Comparison of ENCODE assay signal across 16 cellular contexts in genomic region chr9:119763260-119763659, GRCh38.
DNase-seq lines count a peak whose midpoint lies in the region; ATAC-seq and TF ChIP-seq lines count a peak whose summit lies in the region.
"Had no signal": no experiment of that assay in that cellular context is flagged by ENCODE, and none has a peak within 500 bp of the region (broad histone marks: within the 10 kb centered on the region; RNA-seq: fewer than 3 reads in every experiment).

No MANE protein-coding gene starts in this region.

- peak overlapping the region; percentile 57 for H3K4me2 ChIP-seq in BLaER1
- H3K4me2 ChIP-seq in BLaER1 treated with 17β-estradiol and CSF1 and Interleukin-3, amounts not matched to agents 10 nM and 100 nM, result peak overlapping the region in 6 of 11 experiments; percentile 32 to 74 (median 68); a peak in 8 of 22 replicates
- H3K4me2 ChIP-seq: GM23338 had no signal

- intact Hi-C loops in thyroid gland (cut with DNase I) (no loop called here), natural killer cell (cut with micrococcal nuclease) (no loop called here)

- no peaks in the 10 kb centered on the region for H3K9me3 ChIP-seq in BLaER1
- H3K9me3 ChIP-seq in BLaER1 treated with 17β-estradiol and CSF1 and Interleukin-3, amounts not matched to agents 10 nM and 100 nM (replicated peaks in 1 of 11), result no peaks in the 10 kb centered on the region; a peak in 1 of 22 replicates
- no peaks in the 10 kb centered on the region for H3K9me3 ChIP-seq in thyroid gland

- H3K4me1 ChIP-seq in BLaER1, result peaks cover 55% of the 10 kb centered on the region
- H3K4me1 ChIP-seq in BLaER1 treated with 17β-estradiol and CSF1 and Interleukin-3, amounts not matched to agents 10 nM and 100 nM, result peaks cover 12 to 55% (median 29%) of the 10 kb centered on the region in 10 experiments; a peak in 19 of 20 replicates
- H3K4me1 ChIP-seq in thyroid gland, result peaks cover 21 to 44% of the 10 kb centered on the region in 2 donors

- no peaks in the 10 kb centered on the region for H3K36me3 Mint-ChIP-seq in natural killer cell
- H3K36me3 Mint-ChIP-seq: CD4-positive, alpha-beta memory T cell had no signal

- WGBS in thyroid gland, 2 donors, result 70 to 77% methylated on average over 3 of the region's 3 CpGs

- TF ChIP-seq POLR2A in thyroid gland (IDR thresholded peaks at IDR 0.05), result no peak

- no peaks in the 10 kb centered on the region for H3K4me1 Mint-ChIP-seq in natural killer cell
- H3K4me1 Mint-ChIP-seq: CD4-positive, alpha-beta memory T cell had no signal

- no peak overlapping the region for H3K4me3 Mint-ChIP-seq in natural killer cell
- H3K4me3 Mint-ChIP-seq: B cell; CD4-positive, alpha-beta memory T cell; GM23338; H9 had no signal

- no peak for ATAC-seq in SK-N-SH treated with all-trans-retinoic acid at 6 μM for 48 hours
- ATAC-seq in natural killer cell, result no peak
- ATAC-seq: GM23338, HCT116 had no signal

- H3K27ac Mint-ChIP-seq in natural killer cell, result no peak overlapping the region
- H3K27ac Mint-ChIP-seq: B cell; CD4-positive, alpha-beta memory T cell; GM23338; H9 had no signal

- H3K27me3 ChIP-seq in BLaER1 (no peaks in the 10 kb centered on the region), thyroid gland (no peaks in the 10 kb centered on the region)
- H3K27me3 ChIP-seq in BLaER1 treated with 17β-estradiol and CSF1 and Interleukin-3, amounts not matched to agents 10 nM and 100 nM, result no peaks in the 10 kb centered on the region

- H3K27ac ChIP-seq in BLaER1 (no peak overlapping the region), thyroid gland (peak overlapping the region in 2 of 3 donors; percentile 74 to 80)
- H3K27ac ChIP-seq in BLaER1 treated with 17β-estradiol and CSF1 and Interleukin-3, amounts not matched to agents 10 nM and 100 nM, result no peak overlapping the region

- H3K27me3 Mint-ChIP-seq in natural killer cell (ENCODE audit: low read depth in 2 of 2), result peaks cover 0 to 6% of the 10 kb centered on the region in 2 donors
- H3K27me3 Mint-ChIP-seq: CD4-positive, alpha-beta memory T cell had no signal

- H3K4me3 ChIP-seq in BLaER1, result no peak overlapping the region
- H3K4me3 ChIP-seq in BLaER1 treated with 17β-estradiol and CSF1 and Interleukin-3, amounts not matched to agents 10 nM and 100 nM, result no peak overlapping the region
- no peak overlapping the region for H3K4me3 ChIP-seq in thyroid gland (replicated peaks in 1 of 3)
- H3K4me3 ChIP-seq: GM23338 had no signal

- no peaks in the 10 kb centered on the region for H3K36me3 ChIP-seq in BLaER1
- no peaks in the 10 kb centered on the region for H3K36me3 ChIP-seq in BLaER1 treated with 17β-estradiol and CSF1 and Interleukin-3, amounts not matched to agents 10 nM and 100 nM
- H3K36me3 ChIP-seq in thyroid gland, result no peaks in the 10 kb centered on the region

- H4K20me1 ChIP-seq in BLaER1, result no peaks in the 10 kb centered on the region
- H4K20me1 ChIP-seq in BLaER1 treated with 17β-estradiol and CSF1 and Interleukin-3, amounts not matched to agents 10 nM and 100 nM, result no peaks in the 10 kb centered on the region

- no peak for DNase-seq in thyroid gland
- DNase-seq in natural killer cell, result no peak
- no peak for DNase-seq in NCI-H2196 (lab: John Stamatoyannopoulos, UW; ENCODE audit: unreplicated experiment)
- DNase-seq: C1 segment of cervical spinal cord; Calu3; CD4-positive, alpha-beta memory T cell; COR-L47; DMS53; DMS79 treated with DMSO at 0.1 percent for 48 hours; H9 had no signal

- peaks cover 0 to 4% of the 10 kb centered on the region in 2 donors for H3K9me3 Mint-ChIP-seq in natural killer cell
- H3K9me3 Mint-ChIP-seq: GM23338, H9 had no signal

- no peak for TF ChIP-seq CTCF in thyroid gland (IDR thresholded peaks at IDR 0.05)
- no peak for TF ChIP-seq CTCF in natural killer cell (IDR thresholded peaks at IDR 0.05)

- no peak overlapping the region for H3K9ac ChIP-seq in BLaER1
- H3K9ac ChIP-seq in BLaER1 treated with 17β-estradiol and CSF1 and Interleukin-3, amounts not matched to agents 10 nM and 100 nM, result no peak overlapping the region

TF ChIP-seq in SK-N-SH treated with all-trans-retinoic acid at 6 μM for 48 hours, 23 proteins besides CTCF, POLR2A, EP300 and RAD21:
- TF ChIP-seq, protein P1, sequence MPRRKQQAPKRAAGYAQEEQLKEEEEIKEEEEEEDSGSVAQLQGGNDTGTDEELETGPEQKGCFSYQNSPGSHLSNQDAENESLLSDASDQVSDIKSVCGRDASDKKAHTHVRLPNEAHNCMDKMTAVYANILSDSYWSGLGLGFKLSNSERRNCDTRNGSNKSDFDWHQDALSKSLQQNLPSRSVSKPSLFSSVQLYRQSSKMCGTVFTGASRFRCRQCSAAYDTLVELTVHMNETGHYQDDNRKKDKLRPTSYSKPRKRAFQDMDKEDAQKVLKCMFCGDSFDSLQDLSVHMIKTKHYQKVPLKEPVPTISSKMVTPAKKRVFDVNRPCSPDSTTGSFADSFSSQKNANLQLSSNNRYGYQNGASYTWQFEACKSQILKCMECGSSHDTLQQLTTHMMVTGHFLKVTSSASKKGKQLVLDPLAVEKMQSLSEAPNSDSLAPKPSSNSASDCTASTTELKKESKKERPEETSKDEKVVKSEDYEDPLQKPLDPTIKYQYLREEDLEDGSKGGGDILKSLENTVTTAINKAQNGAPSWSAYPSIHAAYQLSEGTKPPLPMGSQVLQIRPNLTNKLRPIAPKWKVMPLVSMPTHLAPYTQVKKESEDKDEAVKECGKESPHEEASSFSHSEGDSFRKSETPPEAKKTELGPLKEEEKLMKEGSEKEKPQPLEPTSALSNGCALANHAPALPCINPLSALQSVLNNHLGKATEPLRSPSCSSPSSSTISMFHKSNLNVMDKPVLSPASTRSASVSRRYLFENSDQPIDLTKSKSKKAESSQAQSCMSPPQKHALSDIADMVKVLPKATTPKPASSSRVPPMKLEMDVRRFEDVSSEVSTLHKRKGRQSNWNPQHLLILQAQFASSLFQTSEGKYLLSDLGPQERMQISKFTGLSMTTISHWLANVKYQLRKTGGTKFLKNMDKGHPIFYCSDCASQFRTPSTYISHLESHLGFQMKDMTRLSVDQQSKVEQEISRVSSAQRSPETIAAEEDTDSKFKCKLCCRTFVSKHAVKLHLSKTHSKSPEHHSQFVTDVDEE (CRISPR knock-in tag; IDR thresholded peaks at IDR 0.05), result no peak
- TF ChIP-seq TCF4 (CRISPR knock-in tag; IDR thresholded peaks at IDR 0.05; ENCODE audit: borderline replicate concordance) (peak; percentile 40; the same call in 1 of the 2 replicates), GLIS3 (CRISPR knock-in tag; IDR thresholded peaks at IDR 0.05) (no peak), RARB (CRISPR knock-in tag; IDR thresholded peaks at IDR 0.05) (no peak), ZFP3 (CRISPR knock-in tag; IDR thresholded peaks at IDR 0.05) (no peak), OSR1 (CRISPR knock-in tag; IDR thresholded peaks at IDR 0.05) (no peak), CSDC2 (CRISPR knock-in tag; IDR thresholded peaks at IDR 0.05) (no peak), ZNF70 (CRISPR knock-in tag; IDR thresholded peaks at IDR 0.05) (no peak)
- TF ChIP-seq, protein P2, sequence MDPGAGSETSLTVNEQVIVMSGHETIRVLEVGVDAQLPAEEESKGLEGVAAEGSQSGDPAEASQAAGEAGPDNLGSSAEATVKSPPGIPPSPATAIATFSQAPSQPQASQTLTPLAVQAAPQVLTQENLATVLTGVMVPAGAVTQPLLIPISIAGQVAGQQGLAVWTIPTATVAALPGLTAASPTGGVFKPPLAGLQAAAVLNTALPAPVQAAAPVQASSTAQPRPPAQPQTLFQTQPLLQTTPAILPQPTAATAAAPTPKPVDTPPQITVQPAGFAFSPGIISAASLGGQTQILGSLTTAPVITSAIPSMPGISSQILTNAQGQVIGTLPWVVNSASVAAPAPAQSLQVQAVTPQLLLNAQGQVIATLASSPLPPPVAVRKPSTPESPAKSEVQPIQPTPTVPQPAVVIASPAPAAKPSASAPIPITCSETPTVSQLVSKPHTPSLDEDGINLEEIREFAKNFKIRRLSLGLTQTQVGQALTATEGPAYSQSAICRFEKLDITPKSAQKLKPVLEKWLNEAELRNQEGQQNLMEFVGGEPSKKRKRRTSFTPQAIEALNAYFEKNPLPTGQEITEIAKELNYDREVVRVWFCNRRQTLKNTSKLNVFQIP (CRISPR knock-in tag; IDR thresholded peaks at IDR 0.05; ENCODE audit: borderline replicate concordance, low read depth), result no peak

Comparison
In these comparisons a context has a peak if more than half of its experiments do, and no peak if none do; other contexts are left out.
1. H3K27ac ChIP-seq: peak in thyroid gland (2 of 3); none in BLaER1 (single experiment) and BLaER1 treated with 17β-estradiol and CSF1 and Interleukin-3, amounts not matched to agents 10 nM and 100 nM (0 of 11).